ENCODE assay signal across 16 cellular contexts in the genomic region with DNA sequence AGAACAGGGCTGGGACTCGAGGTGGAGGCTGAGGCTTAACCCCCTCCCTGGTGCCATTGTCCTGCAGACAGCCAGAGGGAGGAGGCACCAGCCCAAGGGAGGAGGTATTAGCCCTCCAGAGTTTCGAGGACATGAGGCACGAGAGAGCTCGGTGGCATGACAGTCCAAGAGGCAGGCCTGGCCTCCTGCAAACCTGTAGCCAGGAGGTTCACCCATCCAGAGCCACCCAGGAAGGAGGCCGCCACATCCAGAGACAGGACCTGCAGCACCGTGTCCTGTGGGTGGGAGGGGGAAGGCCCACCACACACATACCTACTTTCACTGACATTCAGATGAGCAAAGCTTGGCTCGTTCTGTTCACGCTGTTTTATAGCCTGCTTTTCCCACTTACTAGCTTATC.
A peak's percentile ranks its signal among the peaks of the same experiment; 100 is the strongest.
DNase-seq lines count a peak whose midpoint lies in the region; ATAC-seq and TF ChIP-seq lines count a peak whose summit lies in the region.
"Had no signal": no experiment of that assay in that cellular context is flagged by ENCODE, and none has a peak within 500 bp of the region (broad histone marks: within the 10 kb centered on the region; RNA-seq: fewer than 3 reads in every experiment).

No MANE protein-coding gene starts in this region.

- H3K9me3 ChIP-seq in IMR-90 (ENCODE audit: control insufficient read depth, insufficient read depth, low read length) = no peaks in the 10 kb centered on the region
- H3K9me3 ChIP-seq in osteoblast (ENCODE audit: low read depth, low read length) = no peaks in the 10 kb centered on the region
- H3K9me3 ChIP-seq: BE2C, Caco-2 had no signal

- no peak overlapping the region for H3K56ac ChIP-seq in IMR-90 (ENCODE audit: extremely low read depth, insufficient read depth, low read length)

- H3K9me1 ChIP-seq in IMR-90 (ENCODE audit: insufficient read depth, low read length) = no peaks in the 10 kb centered on the region

- in situ Hi-C loops in IMR-90 (cut with MboI; ENCODE audit: low sequenced_read_pairs) = no loop called here

- TF ChIP-seq CTCF in IMR-90 (conservative IDR thresholded peaks at IDR 0.05; ENCODE audit: low read depth, low read length) (no peak), osteoblast (IDR thresholded peaks at IDR 0.05; ENCODE audit: extremely low read depth, low read depth, low read length) (no peak), CD14-positive monocyte (IDR thresholded peaks at IDR 0.05) (no peak)

- H3K4me2 ChIP-seq in IMR-90 (ENCODE audit: low read depth, low read length) (no peak overlapping the region), osteoblast (ENCODE audit: insufficient read depth, low read length) (no peak overlapping the region)

- intact Hi-C loops in IMR-90 (cut with micrococcal nuclease) (loop anchor here (5.0 kb wide), 1 partner anchor 523 kb away; the partner anchor contains the start of gene ZFP2), CD14-positive monocyte (cut with micrococcal nuclease) (no loop called here)

- no peak overlapping the region for H3K14ac ChIP-seq in IMR-90 (replicated peaks; ENCODE audit: low read depth, low read length)

- H3K36me3 Mint-ChIP-seq in CD14-positive monocyte = no peaks in the 10 kb centered on the region
- no peaks in the 10 kb centered on the region for H3K36me3 Mint-ChIP-seq in activated T-cell treated with anti-CD3 and anti-CD28 coated beads, Interleukin-2, amount 50 U/mL, for 72 hours (ENCODE audit: insufficient read depth in 2 of 2)

- H3K4me3 Mint-ChIP-seq in CD14-positive monocyte = no peak overlapping the region
- H3K4me3 Mint-ChIP-seq in activated T-cell treated with anti-CD3 and anti-CD28 coated beads, Interleukin-2, amount 50 U/mL, for 72 hours = no peak overlapping the region
- H3K4me3 Mint-ChIP-seq: CD4-positive, alpha-beta T cell; H9 had no signal

- no peak for TF ChIP-seq RAD21 in IMR-90 (IDR thresholded peaks at IDR 0.05; ENCODE audit: low read length)

- no peak overlapping the region for H2BK15ac ChIP-seq in IMR-90 (ENCODE audit: low read depth, low read length)

- no peak overlapping the region for H3K4me3 ChIP-seq in H7 (ENCODE audit: insufficient read depth, low read depth, low read length)
- no peak overlapping the region for H3K4me3 ChIP-seq in IMR-90 (ENCODE audit: insufficient read depth, low read depth, low read length)
- no peak overlapping the region for H3K4me3 ChIP-seq in osteoblast (ENCODE audit: insufficient read depth, low read length)

- H3K27me3 ChIP-seq in H7 (ENCODE audit: control insufficient read depth, insufficient read depth, low read length) = no peaks in the 10 kb centered on the region
- peaks cover 19% of the 10 kb centered on the region for H3K27me3 ChIP-seq in IMR-90 (ENCODE audit: control insufficient read depth, insufficient read depth, low read length)
- no peaks in the 10 kb centered on the region for H3K27me3 ChIP-seq in osteoblast (ENCODE audit: insufficient read depth, low read length)

- no peaks in the 10 kb centered on the region for H3K79me2 ChIP-seq in osteoblast (ENCODE audit: insufficient read depth, low read length)

- POLR2A ChIA-PET in IMR-90 (lab: Charles Lee; ENCODE audit: unreplicated experiment) = no interaction called here

- H2BK5ac ChIP-seq in IMR-90 (ENCODE audit: low read depth, low read length, poor library complexity, severe bottlenecking) = no peak overlapping the region

- CTCF ChIA-PET in IMR-90 (lab: Yijun Ruan, JAX) = no interaction called here

- H2BK120ac ChIP-seq in IMR-90 (ENCODE audit: low read depth, low read length) = no peak overlapping the region

- BruUV-seq in IMR-90 (replicated peaks; lab: Mats Ljungman, UMichigan) = no TSS peak

- H3K36me3 ChIP-seq in H7 (replicated peaks; ENCODE audit: control insufficient read depth, insufficient read depth, low read length) = no peaks in the 10 kb centered on the region
- no peaks in the 10 kb centered on the region for H3K36me3 ChIP-seq in IMR-90 (ENCODE audit: control insufficient read depth, insufficient read depth, low read length)
- no peaks in the 10 kb centered on the region for H3K36me3 ChIP-seq in osteoblast (ENCODE audit: insufficient read depth, low read length)
- H3K36me3 ChIP-seq: BE2C had no signal

- TF ChIP-seq POLR2A in IMR-90 (IDR thresholded peaks at IDR 0.05; ENCODE audit: low read depth, low read length) = no peak

- no peak overlapping the region for H3K18ac ChIP-seq in IMR-90 (ENCODE audit: low read depth, low read length)

- H3K27me3 Mint-ChIP-seq in CD14-positive monocyte (ENCODE audit: low read depth in 3 of 3) = peaks cover 1 to 14% (median 3%) of the 10 kb centered on the region in 3 donors
- peaks cover 8% of the 10 kb centered on the region for H3K27me3 Mint-ChIP-seq in activated T-cell treated with anti-CD3 and anti-CD28 coated beads, Interleukin-2, amount 50 U/mL, for 72 hours (ENCODE audit: low read depth)
- H3K27me3 Mint-ChIP-seq: CD4-positive, alpha-beta T cell had no signal

- no CpG with 5 or more reads among the region's 8 CpGs for WGBS in IMR-90 (ENCODE audit: extremely low coverage in 2 of 2, insufficient read length in 1 of 2), 2 experiments

- H4K91ac ChIP-seq in IMR-90 (ENCODE audit: insufficient read depth, low read depth, low read length) = no peak overlapping the region

- H2AFZ ChIP-seq in IMR-90 (replicated peaks; ENCODE audit: low read length, poor library complexity) = peak overlapping the region; percentile 30
- no peak overlapping the region for H2AFZ ChIP-seq in osteoblast (ENCODE audit: low read length)

- H2AK9ac ChIP-seq in IMR-90 (replicated peaks; ENCODE audit: low read depth, low read length, poor library complexity) = no peak overlapping the region

- H3K79me1 ChIP-seq in IMR-90 (ENCODE audit: low read depth in 1 of 2, low read length in 2 of 2) = no peaks in the 10 kb centered on the region

- no peaks in the 10 kb centered on the region for H4K20me1 ChIP-seq in IMR-90 (ENCODE audit: insufficient read depth, low read length)
- H4K20me1 ChIP-seq in osteoblast (ENCODE audit: insufficient read depth, low read length) = no peaks in the 10 kb centered on the region

- ATAC-seq in IMR-90 (ENCODE audit: low read depth) = no peak
- no peak for ATAC-seq in activated T-cell treated with anti-CD3 and anti-CD28 coated beads, Interleukin-2, amount 50 U/mL, for 72 hours (replicated peaks in 1 of 2)

- no peak overlapping the region for H2BK20ac ChIP-seq in IMR-90 (ENCODE audit: low read depth, low read length)

- H3K27ac Mint-ChIP-seq in CD14-positive monocyte = no peak overlapping the region
- no peak overlapping the region for H3K27ac Mint-ChIP-seq in activated T-cell treated with anti-CD3 and anti-CD28 coated beads, Interleukin-2, amount 50 U/mL, for 72 hours
- H3K27ac Mint-ChIP-seq: CD4-positive, alpha-beta T cell; H9 had no signal

- dilution Hi-C loops in IMR-90 (cut with HindIII; ENCODE audit: low sequenced_read_pairs, unreplicated experiment) = no loop called here

- no peaks in the 10 kb centered on the region for H3K4me1 Mint-ChIP-seq in CD14-positive monocyte
- H3K4me1 Mint-ChIP-seq in activated T-cell treated with anti-CD3 and anti-CD28 coated beads, Interleukin-2, amount 50 U/mL, for 72 hours (ENCODE audit: low read depth) = peaks cover 7% of the 10 kb centered on the region

- H3K9me3 Mint-ChIP-seq in CD14-positive monocyte = peaks cover 0 to 3% (median 0%) of the 10 kb centered on the region in 7 donors
- H3K9me3 Mint-ChIP-seq in activated T-cell treated with anti-CD3 and anti-CD28 coated beads, Interleukin-2, amount 50 U/mL, for 72 hours = no peaks in the 10 kb centered on the region
- H3K9me3 Mint-ChIP-seq: CD4-positive, alpha-beta T cell had no signal

- no peak overlapping the region for H2AK5ac ChIP-seq in IMR-90 (ENCODE audit: low read depth, low read length)

- no peaks in the 10 kb centered on the region for H3K4me1 ChIP-seq in IMR-90 (ENCODE audit: control insufficient read depth, insufficient read depth, low read length)
- H3K4me1 ChIP-seq in osteoblast (ENCODE audit: insufficient read depth, low read length) = peaks cover 4% of the 10 kb centered on the region
- H3K4me1 ChIP-seq: BE2C, Caco-2 had no signal

- H3K23ac ChIP-seq in IMR-90 (ENCODE audit: low read depth, low read length) = no peak overlapping the region

- H4K8ac ChIP-seq in IMR-90 (ENCODE audit: low read depth in 2 of 2, low read length in 2 of 2) = no peak overlapping the region

- H4K5ac ChIP-seq in IMR-90 (ENCODE audit: low read depth, low read length) = no peak overlapping the region

- H3K4ac ChIP-seq in IMR-90 (ENCODE audit: low read depth, low read length) = no peak overlapping the region

- H3K27ac ChIP-seq in IMR-90 (ENCODE audit: insufficient read depth, low read length) (no peak overlapping the region), osteoblast (ENCODE audit: low read depth, low read length) (no peak overlapping the region)

- peak; percentile 34 for DNase-seq in H7
- DNase-seq in IMR-90 = no peak
- peak; percentile 38 for DNase-seq in islet precursor cell
- DNase-seq in osteoblast (ENCODE audit: insufficient read length, low spot score, missing footprints) = peak; percentile 23
- DNase-seq in CD14-positive monocyte (ENCODE audit: low spot score) = no peak
- no peak for DNase-seq in activated naive CD4-positive, alpha-beta T cell (lab: John Stamatoyannopoulos, UW)
- DNase-seq in activated T-cell treated with anti-CD3 and anti-CD28 coated beads, Interleukin-2, amount 50 U/mL, for 72 hours = no peak
- no peak for DNase-seq in pons (ENCODE audit: low spot score)
- DNase-seq: ACHN; BE2C; C1 segment of cervical spinal cord; Caco-2; CD4-positive, alpha-beta T cell; GDM1; GOT3; H9 had no signal

- H3K9ac ChIP-seq in IMR-90 (ENCODE audit: low read depth, low read length) = no peak overlapping the region

TF ChIP-seq in IMR-90, 13 proteins besides CTCF, POLR2A, EP300 and RAD21 (continues in another document):
- TF ChIP-seq CHD1 (IDR thresholded peaks at IDR 0.05; ENCODE audit: low read depth, low read length) = no peak
- no peak for TF ChIP-seq USF2 (IDR thresholded peaks at IDR 0.05; ENCODE audit: low read depth, low read length)
- TF ChIP-seq RFX5 (IDR thresholded peaks at IDR 0.05; ENCODE audit: low read depth, low read length) = no peak
- TF ChIP-seq MAZ (IDR thresholded peaks at IDR 0.05; ENCODE audit: borderline replicate concordance, low read depth, low read length) = no peak
- no peak for TF ChIP-seq RCOR1 (IDR thresholded peaks at IDR 0.05; ENCODE audit: insufficient replicate concordance, low read length)

Comparison
In these comparisons a context has a peak if more than half of its experiments do, and no peak if none do; other contexts are left out.
1. DNase-seq: peak in H7 (single experiment), islet precursor cell (single experiment) and osteoblast (single experiment); none in IMR-90 (single experiment), CD14-positive monocyte (single experiment), activated naive CD4-positive, alpha-beta T cell (0 of 4), activated T-cell treated with anti-CD3 and anti-CD28 coated beads, Interleukin-2, amount 50 U/mL, for 72 hours (0 of 2) and pons (single experiment).